In the genomic region with DNA sequence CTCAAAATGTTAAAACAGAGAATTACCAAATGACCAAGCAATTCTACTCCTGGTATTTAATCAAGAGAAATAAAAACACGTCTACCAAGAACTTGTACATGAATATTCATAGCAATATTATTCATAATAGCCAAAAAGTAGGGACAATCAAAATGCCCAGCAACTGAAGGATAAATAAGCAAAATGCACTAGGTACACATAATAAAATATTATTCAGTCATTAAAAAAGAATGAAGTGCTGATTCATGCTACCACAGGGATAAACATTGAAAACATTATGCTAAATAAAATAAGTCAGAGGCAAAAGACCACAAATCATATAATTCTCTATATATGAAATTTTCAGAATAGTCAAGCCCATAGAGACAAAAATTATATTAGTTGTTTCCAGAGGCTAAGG, we compare ENCODE assay signal across 28 cellular contexts.
"Had no signal": no experiment of that assay in that cellular context is flagged by ENCODE, and none has a peak within 500 bp of the region (broad histone marks: within the 10 kb centered on the region; RNA-seq: fewer than 3 reads in every experiment).

No MANE protein-coding gene starts in this region.

- H3K27me3 Mint-ChIP-seq: activated CD8-positive, alpha-beta T cell treated with anti-CD3 and anti-CD28 coated beads for 36 hours; activated naive CD8-positive, alpha-beta T cell; activated T-helper 17 cell treated with anti-CD3 and anti-CD28 coated beads, Interleukin-2, amount 50 U/mL, for 72 hours; central memory CD8-positive, alpha-beta T cell; dendritic cell treated with granulocyte-macrophage colony-stimulating factor and Interleukin-4, amounts not matched to agents 40 ng/mL and 50 ng/mL, for 4 days had no signal

- H3K9me3 ChIP-seq: gastrocnemius medialis had no signal

- H3K4me3 Mint-ChIP-seq: activated CD8-positive, alpha-beta T cell treated with anti-CD3 and anti-CD28 coated beads for 36 hours; activated naive CD8-positive, alpha-beta T cell; activated T-cell treated with anti-CD3 and anti-CD28 coated beads, Interleukin-2, amount 50 U/mL, for 4 hours; activated T-helper 17 cell treated with anti-CD3 and anti-CD28 coated beads, Interleukin-2, amount 50 U/mL, for 72 hours; central memory CD8-positive, alpha-beta T cell; dendritic cell treated with granulocyte-macrophage colony-stimulating factor and Interleukin-4, amounts not matched to agents 40 ng/mL and 50 ng/mL, for 4 days; endodermal cell; WTC11 had no signal

- H3K36me3 ChIP-seq: brain microvascular endothelial cell, gastrocnemius medialis had no signal

- H3K4me1 ChIP-seq: foreskin keratinocyte, heart right ventricle had no signal

- H3K27ac Mint-ChIP-seq: activated CD8-positive, alpha-beta T cell treated with anti-CD3 and anti-CD28 coated beads for 36 hours; activated naive CD8-positive, alpha-beta T cell; activated T-helper 17 cell treated with anti-CD3 and anti-CD28 coated beads, Interleukin-2, amount 50 U/mL, for 72 hours; dendritic cell treated with granulocyte-macrophage colony-stimulating factor and Interleukin-4, amounts not matched to agents 40 ng/mL and 50 ng/mL, for 4 days; endodermal cell; WTC11 had no signal

- H3K27me3 ChIP-seq: brain microvascular endothelial cell, dorsolateral prefrontal cortex, foreskin keratinocyte, gastrocnemius medialis, heart right ventricle had no signal

- H3K4me3 ChIP-seq: coronary artery, dorsolateral prefrontal cortex, gastrocnemius medialis, heart right ventricle had no signal

- H3K4me1 Mint-ChIP-seq: central memory CD8-positive, alpha-beta T cell had no signal

- DNase-seq: activated CD4-positive, alpha-beta T cell treated with anti-CD3 and anti-CD28 coated beads for 1 hour; activated CD4-positive, alpha-beta T cell treated with anti-CD3 and anti-CD28 coated beads for 4 hours; activated CD4-positive, alpha-beta T cell treated with anti-CD3 and anti-CD28 coated beads, Interleukin-2, amount 50 U/mL, for 1 hour; activated CD4-positive, alpha-beta T cell treated with anti-CD3 and anti-CD28 coated beads, Interleukin-2, amount 50 U/mL, for 48 hours; activated CD8-positive, alpha-beta memory T cell treated with anti-CD3 and anti-CD28 coated beads for 24 hours; activated CD8-positive, alpha-beta T cell treated with anti-CD3 and anti-CD28 coated beads for 36 hours; activated effector memory CD4-positive, alpha-beta T cell treated with Interleukin-2 at 50 U/mL for 16 hours; activated gamma-delta T cell treated with Interleukin-2 at 50 U/mL for 16 hours; activated naive CD4-positive, alpha-beta T cell treated with anti-CD3 and anti-CD28 coated beads, Interleukin-2, amount 50 U/mL, for 16 hours; activated naive CD4-positive, alpha-beta T cell treated with Interleukin-2 at 50 U/mL for 16 hours; activated T-cell treated with anti-CD3 and anti-CD28 coated beads, Interleukin-2, amount 50 U/mL, for 4 hours; amniotic stem cell; anterior cingulate cortex; brain microvascular endothelial cell; dorsolateral prefrontal cortex; effector memory CD4-positive, alpha-beta T cell; endodermal cell; foreskin keratinocyte; gastrocnemius medialis; heart right ventricle; T-helper 2 cell had no signal

- H3K27ac ChIP-seq: brain microvascular endothelial cell, coronary artery, dorsolateral prefrontal cortex, foreskin keratinocyte, gastrocnemius medialis, heart right ventricle, VCaP had no signal
